28 cellular contexts compared by ENCODE assay signal in the genomic region with DNA sequence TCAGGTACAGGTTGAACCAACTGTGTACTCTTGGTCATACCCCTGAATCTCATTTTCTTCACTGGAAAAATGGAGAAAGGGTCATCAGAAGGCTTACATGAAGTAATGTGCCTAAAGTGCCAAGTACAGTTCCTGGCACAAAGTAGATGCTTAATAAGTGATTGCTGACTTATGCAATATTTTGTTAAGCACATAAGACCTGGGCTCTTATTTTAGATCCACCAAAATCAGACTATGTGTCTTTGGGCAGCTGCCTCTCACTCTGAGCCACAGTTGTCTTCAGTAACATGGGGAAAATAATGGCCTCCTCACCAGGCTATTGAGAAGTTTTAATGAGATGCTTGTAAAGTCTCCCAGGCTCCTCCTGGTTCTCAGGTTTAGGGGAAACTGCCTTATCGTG.
"Had no signal": no experiment of that assay in that cellular context is flagged by ENCODE, and none has a peak within 500 bp of the region (broad histone marks: within the 10 kb centered on the region; RNA-seq: fewer than 3 reads in every experiment).

No MANE protein-coding gene starts in this region.

- ATAC-seq: naive thymus-derived CD8-positive, alpha-beta T cell; natural killer cell treated with Interleukin-12 subunit alpha and Interleukin-12 subunit beta and Interleukin-15 and Interleukin-18, amount 100 ng/mL, for 72 hours; pancreas; psoas muscle; right cardiac atrium; stimulated activated effector memory CD8-positive, alpha-beta T cell treated with anti-CD3 and anti-CD28 coated beads, Interleukin-12 subunit alpha, Interleukin-12 subunit beta, amount 100 ng/mL, for 72 hours; stimulated activated naive B cell treated with anti-CD40 and anti-IgM and Interleukin-4, amounts not matched to agents 10 μg/mL and 1 μg/mL and 100 μg/mL, for 72 hours had no signal

- H3K9me3 Mint-ChIP-seq: naive thymus-derived CD8-positive, alpha-beta T cell; natural killer cell treated with Interleukin-12 subunit alpha and Interleukin-12 subunit beta and Interleukin-15 and Interleukin-18, amount 100 ng/mL, for 72 hours; stimulated activated effector memory CD8-positive, alpha-beta T cell treated with anti-CD3 and anti-CD28 coated beads, Interleukin-12 subunit alpha, Interleukin-12 subunit beta, amount 100 ng/mL, for 72 hours; stimulated activated naive B cell treated with anti-CD40 and anti-IgM and Interleukin-4, amounts not matched to agents 10 μg/mL and 1 μg/mL and 100 μg/mL, for 72 hours had no signal

- H3K36me3 Mint-ChIP-seq: naive thymus-derived CD8-positive, alpha-beta T cell; natural killer cell treated with Interleukin-12 subunit alpha and Interleukin-12 subunit beta and Interleukin-15 and Interleukin-18, amount 100 ng/mL, for 72 hours; stimulated activated effector memory CD8-positive, alpha-beta T cell treated with anti-CD3 and anti-CD28 coated beads, Interleukin-12 subunit alpha, Interleukin-12 subunit beta, amount 100 ng/mL, for 72 hours; stimulated activated naive B cell treated with anti-CD40 and anti-IgM and Interleukin-4, amounts not matched to agents 10 μg/mL and 1 μg/mL and 100 μg/mL, for 72 hours had no signal

- H3K36me3 ChIP-seq: neutrophil, pancreas, right lobe of liver, sigmoid colon, stomach, thoracic aorta, thyroid gland, tibial nerve, upper lobe of left lung had no signal

- DNase-seq: naive thymus-derived CD8-positive, alpha-beta T cell; nephron progenitor cell; nucleus accumbens; pancreas; psoas muscle; right cardiac atrium; right lobe of liver; sigmoid colon; small intestine; stimulated activated CD4-positive, alpha-beta T cell treated with anti-CD3 and anti-CD28 coated beads, Interleukin-15, amount 100 ng/mL, for 24 hours; stimulated activated CD4-positive, alpha-beta T cell treated with anti-CD3 and anti-CD28 coated beads, Interleukin-2, amount 100 ng/mL, for 24 hours; stimulated activated CD4-positive, alpha-beta T cell treated with anti-CD3 and anti-CD28 coated beads, Interleukin-2, amount 100 ng/mL, for 48 hours; stimulated activated CD4-positive, alpha-beta T cell treated with anti-CD3 and anti-CD28 coated beads, Interleukin-4, amount 100 ng/mL, for 24 hours; stimulated activated naive B cell treated with anti-CD40 and anti-IgM and Interleukin-4, amounts not matched to agents 10 μg/mL and 1 μg/mL and 100 μg/mL, for 72 hours; stimulated activated naive CD4-positive, alpha-beta T cell treated with Interleukin-2 at 50 U/mL for 16 hours; stomach; thyroid gland; trophoblast cell; upper lobe of left lung had no signal

- H3K4me3 ChIP-seq: pancreas, psoas muscle, right lobe of liver, sigmoid colon, stomach, thoracic aorta, thyroid gland, tibial nerve, upper lobe of left lung had no signal

- H3K4me3 Mint-ChIP-seq: naive thymus-derived CD8-positive, alpha-beta T cell; natural killer cell treated with Interleukin-12 subunit alpha and Interleukin-12 subunit beta and Interleukin-15 and Interleukin-18, amount 100 ng/mL, for 72 hours; nephron progenitor cell; neural crest cell; stimulated activated effector memory CD8-positive, alpha-beta T cell treated with anti-CD3 and anti-CD28 coated beads, Interleukin-12 subunit alpha, Interleukin-12 subunit beta, amount 100 ng/mL, for 72 hours; stimulated activated naive B cell treated with anti-CD40 and anti-IgM and Interleukin-4, amounts not matched to agents 10 μg/mL and 1 μg/mL and 100 μg/mL, for 72 hours; stimulated activated naive CD8-positive, alpha-beta T cell treated with anti-CD3 and anti-CD28 coated beads, Interleukin-15, Interleukin-2, amounts not matched to agents 100 ng/mL and 50 ng/mL, for 24 hours had no signal

- H3K4me1 Mint-ChIP-seq: naive thymus-derived CD8-positive, alpha-beta T cell; neural crest cell; stimulated activated effector memory CD8-positive, alpha-beta T cell treated with anti-CD3 and anti-CD28 coated beads, Interleukin-12 subunit alpha, Interleukin-12 subunit beta, amount 100 ng/mL, for 72 hours had no signal

- FAIRE-seq: pancreas, small intestine, urothelium cell line had no signal

- H3K27me3 ChIP-seq: pancreas, right lobe of liver, stomach, thyroid gland, tibial nerve, upper lobe of left lung had no signal

- H3K27ac ChIP-seq: neutrophil, pancreas, psoas muscle, right lobe of liver, sigmoid colon, stomach, thoracic aorta, thyroid gland, tibial nerve, upper lobe of left lung had no signal

- H3K4me1 ChIP-seq: pancreas, psoas muscle, sigmoid colon, stomach, upper lobe of left lung had no signal

- H3K9me3 ChIP-seq: neutrophil, pancreas, psoas muscle, right lobe of liver, sigmoid colon, stomach, thoracic aorta, thyroid gland, tibial nerve, upper lobe of left lung had no signal

- H3K27ac Mint-ChIP-seq: naive thymus-derived CD8-positive, alpha-beta T cell; natural killer cell treated with Interleukin-12 subunit alpha and Interleukin-12 subunit beta and Interleukin-15 and Interleukin-18, amount 100 ng/mL, for 72 hours; nephron progenitor cell; progenitor cell of endocrine pancreas; stimulated activated effector memory CD8-positive, alpha-beta T cell treated with anti-CD3 and anti-CD28 coated beads, Interleukin-12 subunit alpha, Interleukin-12 subunit beta, amount 100 ng/mL, for 72 hours; stimulated activated naive B cell treated with anti-CD40 and anti-IgM and Interleukin-4, amounts not matched to agents 10 μg/mL and 1 μg/mL and 100 μg/mL, for 72 hours; stimulated activated naive CD8-positive, alpha-beta T cell treated with anti-CD3 and anti-CD28 coated beads, Interleukin-15, Interleukin-2, amounts not matched to agents 100 ng/mL and 50 ng/mL, for 24 hours had no signal
